1 cellular context compared by ENCODE assay signal in the genomic region with DNA sequence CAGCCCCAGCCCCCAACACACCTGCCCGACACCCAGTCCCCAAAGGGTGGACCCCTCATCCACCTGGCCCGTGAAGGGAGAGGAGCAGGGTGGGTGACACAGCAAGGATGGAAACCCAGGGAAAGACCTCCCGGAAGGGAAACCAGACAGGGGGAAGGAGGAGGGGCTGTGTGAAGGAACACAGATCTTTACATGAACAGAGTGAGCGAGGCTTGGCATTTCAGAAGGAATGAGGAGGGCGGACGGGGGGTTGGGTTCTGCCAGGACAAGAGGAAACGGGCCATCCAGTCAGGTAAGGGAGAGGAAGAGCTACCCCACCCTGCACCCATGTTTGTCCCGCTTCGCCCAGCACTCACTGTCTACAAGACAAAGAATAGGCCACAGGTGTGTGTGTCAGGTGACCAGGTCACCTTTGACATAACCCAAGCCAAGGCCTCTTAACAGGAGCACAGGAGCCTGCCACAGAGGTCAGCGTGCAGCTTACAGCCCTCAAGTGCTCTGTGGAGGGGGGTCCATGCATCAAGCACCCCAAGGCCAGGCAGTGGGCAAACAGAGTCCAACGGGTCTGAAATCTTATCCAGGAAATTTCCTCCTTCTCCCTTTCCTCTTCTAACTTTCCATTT.
TF ChIP-seq lines count a peak whose summit lies in the region.

No MANE protein-coding gene starts in this region.

TF ChIP-seq in HepG2, 621 proteins besides CTCF, POLR2A, EP300 and RAD21:
- no peak for TF ChIP-seq BRCA1 (CRISPR knock-in tag; IDR thresholded peaks at IDR 0.05)
- no peak for TF ChIP-seq ZNF251 (CRISPR knock-in tag; IDR thresholded peaks at IDR 0.05)
- TF ChIP-seq KDM3A (CRISPR knock-in tag; IDR thresholded peaks at IDR 0.05; ENCODE audit: low read depth): no peak
- TF ChIP-seq, protein P1, sequence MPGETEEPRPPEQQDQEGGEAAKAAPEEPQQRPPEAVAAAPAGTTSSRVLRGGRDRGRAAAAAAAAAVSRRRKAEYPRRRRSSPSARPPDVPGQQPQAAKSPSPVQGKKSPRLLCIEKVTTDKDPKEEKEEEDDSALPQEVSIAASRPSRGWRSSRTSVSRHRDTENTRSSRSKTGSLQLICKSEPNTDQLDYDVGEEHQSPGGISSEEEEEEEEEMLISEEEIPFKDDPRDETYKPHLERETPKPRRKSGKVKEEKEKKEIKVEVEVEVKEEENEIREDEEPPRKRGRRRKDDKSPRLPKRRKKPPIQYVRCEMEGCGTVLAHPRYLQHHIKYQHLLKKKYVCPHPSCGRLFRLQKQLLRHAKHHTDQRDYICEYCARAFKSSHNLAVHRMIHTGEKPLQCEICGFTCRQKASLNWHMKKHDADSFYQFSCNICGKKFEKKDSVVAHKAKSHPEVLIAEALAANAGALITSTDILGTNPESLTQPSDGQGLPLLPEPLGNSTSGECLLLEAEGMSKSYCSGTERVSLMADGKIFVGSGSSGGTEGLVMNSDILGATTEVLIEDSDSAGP (CRISPR knock-in tag; IDR thresholded peaks at IDR 0.05; ENCODE audit: borderline replicate concordance): no peak
- no peak for TF ChIP-seq FOXA1 (IDR thresholded peaks at IDR 0.05)
- TF ChIP-seq FOXA1 (CRISPR knock-in tag; IDR thresholded peaks at IDR 0.05): no peak
- TF ChIP-seq, protein P2, sequence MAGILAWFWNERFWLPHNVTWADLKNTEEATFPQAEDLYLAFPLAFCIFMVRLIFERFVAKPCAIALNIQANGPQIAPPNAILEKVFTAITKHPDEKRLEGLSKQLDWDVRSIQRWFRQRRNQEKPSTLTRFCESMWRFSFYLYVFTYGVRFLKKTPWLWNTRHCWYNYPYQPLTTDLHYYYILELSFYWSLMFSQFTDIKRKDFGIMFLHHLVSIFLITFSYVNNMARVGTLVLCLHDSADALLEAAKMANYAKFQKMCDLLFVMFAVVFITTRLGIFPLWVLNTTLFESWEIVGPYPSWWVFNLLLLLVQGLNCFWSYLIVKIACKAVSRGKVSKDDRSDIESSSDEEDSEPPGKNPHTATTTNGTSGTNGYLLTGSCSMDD (CRISPR knock-in tag; IDR thresholded peaks at IDR 0.05): no peak
- TF ChIP-seq ZNF253 (CRISPR knock-in tag; IDR thresholded peaks at IDR 0.05; ENCODE audit: borderline replicate concordance): no peak
- no peak for TF ChIP-seq MTF1 (CRISPR knock-in tag; IDR thresholded peaks at IDR 0.05)
- no peak for TF ChIP-seq ZNF781 (CRISPR knock-in tag; IDR thresholded peaks at IDR 0.05; ENCODE audit: borderline replicate concordance, not compliant biosample characterization)
- TF ChIP-seq ZNF326 (CRISPR knock-in tag; IDR thresholded peaks at IDR 0.05; ENCODE audit: borderline replicate concordance): no peak
